Comparison of ENCODE assay signal across 8 cellular contexts in the genomic region with DNA sequence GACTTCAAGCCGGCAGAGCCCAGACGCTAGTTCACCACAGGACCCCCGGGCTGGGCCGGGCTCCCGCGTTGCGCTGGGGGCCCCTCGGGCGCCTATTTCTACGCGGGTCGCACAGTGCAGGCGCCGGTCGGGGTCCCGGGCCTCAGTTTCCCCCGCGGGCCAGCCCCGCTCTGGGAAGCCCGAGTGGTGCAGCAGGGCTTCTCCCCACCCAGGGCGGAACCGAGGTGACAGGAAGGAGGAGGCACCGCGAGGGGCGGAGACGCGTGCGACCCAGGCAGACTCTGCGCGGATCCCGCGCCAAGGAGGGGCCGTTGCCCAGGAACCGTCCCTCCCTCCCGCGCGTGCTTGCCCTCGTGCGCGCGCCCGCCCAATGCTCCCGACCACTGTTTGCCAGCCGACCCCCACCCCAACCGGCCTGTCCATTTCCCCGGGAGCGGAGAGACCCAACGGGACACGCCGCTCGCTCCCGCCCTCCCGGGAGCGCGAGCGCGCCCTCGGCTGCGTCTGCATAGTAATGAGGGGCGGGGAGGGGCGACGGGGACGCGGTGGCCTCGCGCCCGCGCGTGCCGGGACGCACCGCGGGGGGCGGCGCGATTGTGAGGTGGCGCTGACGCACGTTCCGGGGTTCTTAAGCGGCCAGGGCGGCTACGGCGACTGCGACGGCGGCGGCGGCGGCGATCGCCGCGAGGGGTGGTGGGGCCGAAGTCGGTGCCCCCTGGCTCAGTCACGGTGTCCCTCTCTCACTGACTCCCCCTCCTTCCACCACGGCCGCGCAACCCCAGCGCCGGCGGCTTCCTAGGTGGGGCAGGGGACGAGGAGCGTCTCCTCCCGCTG. TPM values are rescaled to one million over a fixed set of nuclear protein-coding genes. Genes with fewer than 3 reads are reported as not detected.
DNase-seq lines count a peak whose midpoint lies in the region; ATAC-seq and TF ChIP-seq lines count a peak whose summit lies in the region.

A gene (plus strand): TSS at position 657 of the 834 bp plus-strand sequence. CDS start 193 bp downstream, outside the sequence.

- no peaks in the 10 kb centered on the region for H3K27me3 Mint-ChIP-seq in activated CD4-positive, alpha-beta T cell treated with anti-CD3 and anti-CD28 coated beads for 36 hours

- peak within 1 kb of the TSS; percentile 96 for H3K27ac Mint-ChIP-seq in activated CD4-positive, alpha-beta T cell treated with anti-CD3 and anti-CD28 coated beads for 36 hours

- no peak for TF ChIP-seq CTCF in choroid plexus epithelial cell (conservative IDR thresholded peaks at IDR 0.05; ENCODE audit: low read depth, low read length)

- intact Hi-C loops in activated CD4-positive, alpha-beta T cell treated with anti-CD3 and anti-CD28 coated beads for 36 hours (cut with DNase I, micrococcal nuclease): loop anchor here (1.0 to 10.0 kb wide), 21 partner anchors 33 to 1517 kb away; a partner anchor contains a TSS

- CTCF ChIA-PET in activated CD4-positive, alpha-beta T cell treated with anti-CD3 and anti-CD28 coated beads for 36 hours (lab: Charles Lee): interaction anchor here (0.6 to 1.1 kb wide), 5 partner anchors 9 to 1348 kb away, joined by 3 to 8 read pairs (median 4); no protein-coding TSS in a partner anchor

- H3K4me3 Mint-ChIP-seq in activated CD4-positive, alpha-beta T cell treated with anti-CD3 and anti-CD28 coated beads for 36 hours: peak within 1 kb of the TSS; percentile 87

- DNase-seq in AG08395 (ENCODE audit: low spot score) (peak; percentile 91), NCI-H510A treated with DMSO at 0.1 percent for 48 hours (lab: John Stamatoyannopoulos, UW) (peak; percentile 67), choroid plexus epithelial cell (ENCODE audit: low read depth) (peak; percentile 98), kidney tubule cell (ENCODE audit: low spot score) (peak; percentile 96)
- DNase-seq in activated CD4-positive, alpha-beta T cell treated with anti-CD3 and anti-CD28 coated beads for 36 hours: peak; percentile 95
- peak; percentile 67 to 82 for DNase-seq in stimulated activated CD4-positive, alpha-beta T cell treated with anti-CD3 and anti-CD28 coated beads, Interleukin-1b, Interleukin-23, amount 100 ng/mL, for 1 hour (ENCODE audit: low read depth in 2 of 2)

- peaks cover 2% of the 10 kb centered on the region for H3K36me3 Mint-ChIP-seq in activated CD4-positive, alpha-beta T cell treated with anti-CD3 and anti-CD28 coated beads for 36 hours (ENCODE audit: low read depth)

- H3K9me3 Mint-ChIP-seq in activated CD4-positive, alpha-beta T cell treated with anti-CD3 and anti-CD28 coated beads for 36 hours (ENCODE audit: low read depth): no peaks in the 10 kb centered on the region

- POLR2A ChIA-PET in activated CD4-positive, alpha-beta T cell treated with anti-CD3 and anti-CD28 coated beads for 36 hours (lab: Charles Lee): interaction anchor here (1.1 kb wide), 1 partner anchor 655 kb away, joined by 3 read pairs; no protein-coding TSS in a partner anchor

- H3K4me1 Mint-ChIP-seq in activated CD4-positive, alpha-beta T cell treated with anti-CD3 and anti-CD28 coated beads for 36 hours: peaks cover 14% of the 10 kb centered on the region

- H3K4me3 ChIP-seq in choroid plexus epithelial cell (ENCODE audit: low read depth, low read length): peak within 1 kb of the TSS; percentile 85

- ATAC-seq in GM18907 (IDR thresholded peaks at IDR 0.05; ENCODE audit: unreplicated experiment): peak; percentile 74
- peak; percentile 55 for ATAC-seq in HG03139 (IDR thresholded peaks at IDR 0.05; ENCODE audit: unreplicated experiment)
- ATAC-seq in activated CD4-positive, alpha-beta T cell treated with anti-CD3 and anti-CD28 coated beads for 36 hours: peak; percentile 72

RNA-seq across cellular contexts. Expression of the gene that starts here (rescaled TPM):
- total RNA-seq in activated CD4-positive, alpha-beta T cell treated with anti-CD3 and anti-CD28 coated beads for 36 hours: 1 to 10 TPM; 6.7 TPM

Comparison
In these comparisons a context has a peak if more than half of its experiments do, and no peak if none do; other contexts are left out.
1. Peak in every context shown above with its lines: DNase-seq, ATAC-seq and H3K4me3 ChIP-seq.